ENCODE assay signal across 22 cellular contexts in the genomic region with DNA sequence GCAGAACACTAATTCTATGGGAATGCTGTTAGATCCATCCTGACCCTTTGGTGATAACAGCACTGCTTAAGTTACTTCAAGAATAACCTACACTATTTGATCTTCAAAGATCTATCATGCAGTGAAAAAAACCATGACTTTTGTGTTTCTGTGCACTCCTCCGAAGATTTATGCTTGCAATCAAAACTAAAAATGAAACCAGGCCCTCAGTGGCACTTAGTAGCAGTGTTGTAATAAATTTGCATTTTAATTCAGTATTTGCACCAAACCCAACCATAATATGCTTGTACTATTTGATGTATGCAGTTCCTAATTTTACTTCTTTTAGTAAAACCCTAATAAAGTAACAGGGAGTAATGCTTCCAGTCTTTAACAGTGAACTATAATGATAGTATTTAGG.
"Had no signal": no experiment of that assay in that cellular context is flagged by ENCODE, and none has a peak within 500 bp of the region (broad histone marks: within the 10 kb centered on the region; RNA-seq: fewer than 3 reads in every experiment).

No MANE protein-coding gene starts in this region.

- H3K4me1 ChIP-seq: ascending aorta had no signal

- H2AFZ ChIP-seq: PC-9 had no signal

- FAIRE-seq: TTC549 had no signal

- H3K36me3 ChIP-seq: ascending aorta had no signal

- H3K4me3 ChIP-seq: ascending aorta, body of pancreas, K562, PC-9 had no signal

- H3K4me2 ChIP-seq: PC-9 had no signal

- H3K27me3 ChIP-seq: ascending aorta, body of pancreas had no signal

- ATAC-seq: activated naive CD4-positive, alpha-beta T cell treated with anti-CD3 and anti-CD28 coated beads, Interleukin-2, amount 50 U/mL, for 72 hours; activated naive CD8-positive, alpha-beta T cell treated with anti-CD3 and anti-CD28 coated beads, Interleukin-2, amount 50 U/mL, for 24 hours; activated T-cell treated with anti-CD3 and anti-CD28 coated beads, Interleukin-2, amount 50 U/mL, for 4 hours; T-cell had no signal

- DNase-seq: activated CD4-positive, alpha-beta memory T cell treated with anti-CD3 and anti-CD28 coated beads for 36 hours; activated CD4-positive, alpha-beta T cell treated with anti-CD3 and anti-CD28 coated beads, Interleukin-2, amount 10 ng/mL, durations not matched to agents 7 days and 5 days; activated CD4-positive, CD25-positive, alpha-beta regulatory T cell; activated CD8-positive, alpha-beta memory T cell treated with anti-CD3 and anti-CD28 coated beads for 24 hours; activated effector memory CD4-positive, alpha-beta T cell treated with anti-CD3 and anti-CD28 coated beads, Interleukin-2, amount 50 U/mL, for 16 hours; activated naive CD4-positive, alpha-beta T cell treated with Interleukin-2 at 50 U/mL for 16 hours; activated naive CD8-positive, alpha-beta T cell treated with anti-CD3 and anti-CD28 coated beads, Interleukin-2, amount 50 U/mL, for 24 hours; activated T-cell treated with anti-CD3 and anti-CD28 coated beads, Interleukin-2, amount 50 U/mL, for 4 hours; amniotic stem cell; central memory CD4-positive, alpha-beta T cell; Kasumi-1; NCI-H1092; NCI-H2171 treated with DMSO at 0.1 percent for 48 hours; T-cell; T-helper 2 cell; T1000 had no signal

- H3K27ac ChIP-seq: ascending aorta, PC-9 had no signal

- H3K9me3 ChIP-seq: ascending aorta, body of pancreas had no signal
